8 cellular contexts compared by ENCODE assay signal in the genomic region with DNA sequence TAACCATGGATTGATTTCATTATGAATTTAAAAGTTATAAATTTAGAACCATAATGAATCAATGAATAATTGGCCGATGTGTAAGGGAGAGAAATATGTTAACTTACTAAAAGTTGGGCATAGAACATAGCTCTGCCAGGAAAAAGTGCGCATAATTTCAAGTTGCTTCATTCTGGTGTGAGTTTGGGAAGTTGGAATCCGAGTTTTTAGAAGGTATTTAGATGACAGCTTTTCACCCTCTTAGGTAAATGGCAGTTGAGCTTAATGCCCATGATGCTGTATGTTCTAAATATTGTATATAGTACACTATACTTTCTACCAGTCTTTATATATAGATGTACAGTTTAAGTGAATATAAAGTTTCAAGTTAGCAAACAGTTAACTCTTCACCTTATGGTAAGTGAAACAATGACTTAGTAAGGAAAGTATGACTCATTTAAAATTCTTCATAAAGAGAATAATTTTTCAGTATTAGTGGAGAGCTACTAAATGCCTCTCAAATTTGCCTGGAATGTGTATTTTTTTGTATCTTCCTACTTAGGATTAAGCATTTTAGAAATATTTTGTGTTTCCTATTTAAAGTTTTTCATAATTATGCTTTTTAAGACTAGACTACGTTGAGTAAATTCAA. TPM values are rescaled to one million over a fixed set of nuclear protein-coding genes. Genes with fewer than 3 reads are reported as not detected.
DNase-seq lines count a peak whose midpoint lies in the region; ATAC-seq and TF ChIP-seq lines count a peak whose summit lies in the region.

No MANE protein-coding gene starts in this region.

- ATAC-seq in HCT116 (no peak), right lobe of liver (no peak), GM19328 (IDR thresholded peaks at IDR 0.05; ENCODE audit: unreplicated experiment) (no peak), HG03442 (IDR thresholded peaks at IDR 0.05; ENCODE audit: unreplicated experiment) (no peak), HG03378 (IDR thresholded peaks at IDR 0.05; ENCODE audit: unreplicated experiment) (no peak), GM19324 (IDR thresholded peaks at IDR 0.05; ENCODE audit: low FRiP score, unreplicated experiment) (no peak)

- H3K9me3 ChIP-seq in HCT116 (ENCODE audit: control insufficient read depth in 1 of 2, insufficient read depth in 1 of 2, low read depth in 1 of 2, low read length in 2 of 2) (no peaks in the 10 kb centered on the region), right lobe of liver (no peaks in the 10 kb centered on the region)

- no peaks in the 10 kb centered on the region for H3K9me2 ChIP-seq in HCT116 (ENCODE audit: insufficient read depth)

- TF ChIP-seq CTCF in HCT116 (IDR thresholded peaks at IDR 0.05 in 2 of 3, conservative IDR thresholded peaks at IDR 0.05 in 1 of 3; ENCODE audit: borderline replicate concordance in 1 of 3, insufficient read depth in 1 of 3, low read depth in 2 of 3, low read length in 2 of 3) (no peak), right lobe of liver (IDR thresholded peaks at IDR 0.05) (no peak)

- CTCF ChIA-PET in HCT116 (lab: Charles Lee) = no interaction called here

- H3K27ac ChIP-seq in HCT116 (ENCODE audit: low read depth, low read length) (no peak overlapping the region), right lobe of liver (peak overlapping the region in 1 of 3 donors; percentile 96)

- H3K36me3 ChIP-seq in HCT116 (ENCODE audit: control insufficient read depth in 1 of 2, insufficient read depth in 2 of 2, low read length in 2 of 2) (no peaks in the 10 kb centered on the region), right lobe of liver (no peaks in the 10 kb centered on the region)

- RAD21 ChIA-PET in HCT116 (lab: Charles Lee; ENCODE audit: low non-redundant PET in 1 of 2, low total read pairs in 2 of 2, uncharacterized antibody in 2 of 2, unreplicated experiment in 2 of 2) = no interaction called here

- H3K27me3 ChIP-seq in HCT116 (ENCODE audit: insufficient read depth, low read length) (no peaks in the 10 kb centered on the region), right lobe of liver (no peaks in the 10 kb centered on the region)

- in situ Hi-C loops in ACHN (cut with HindIII; ENCODE audit: low pct_ligation_motif_present, low pct_unique_long_range_greater_than_20kb, low sequenced_read_pairs) = no loop called here

- intact Hi-C loops in HCT116 (cut with micrococcal nuclease) = loop anchor here (5.0 kb wide), 2 partner anchors 82 to 168 kb away; no protein-coding TSS in a partner anchor
- intact Hi-C loops in right lobe of liver (cut with DNase I) = no loop called here

- H4K20me1 ChIP-seq in HCT116 (ENCODE audit: insufficient read depth) = no peaks in the 10 kb centered on the region

- 45% methylated on average over 4 of the region's 4 CpGs for whole genome bisulfite sequencing in right lobe of liver (ENCODE audit: insufficient coverage, low coverage, low lambda C conversion rate, missing lambda C conversion rate)

- DNase-seq in ACHN = peak; percentile 37
- no peak for DNase-seq in HCT116 (ENCODE audit: low read depth, low spot score)
- DNase-seq in amniotic epithelial cell (ENCODE audit: low read depth) = peak; percentile 20
- no peak for DNase-seq in right lobe of liver

- TF ChIP-seq POLR2A in HCT116 (IDR thresholded peaks at IDR 0.05; ENCODE audit: borderline replicate concordance, extremely low read depth, insufficient read depth, insufficient read length) = no peak
- no peak for TF ChIP-seq POLR2A in right lobe of liver (IDR thresholded peaks at IDR 0.05)

- peaks cover 8 to 23% of the 10 kb centered on the region in 2 experiments; a peak in 3 of 4 replicates for H3K4me1 ChIP-seq in HCT116 (ENCODE audit: control insufficient read depth in 1 of 2, insufficient read depth in 2 of 2, low read length in 2 of 2)
- peaks cover 0 to 20% (median 10%) of the 10 kb centered on the region in 4 donors for H3K4me1 ChIP-seq in right lobe of liver

- no peak for TF ChIP-seq RAD21 in HCT116 (IDR thresholded peaks at IDR 0.05; ENCODE audit: low read depth)

- peak overlapping the region; percentile 81 for H3K4me2 ChIP-seq in HCT116 (ENCODE audit: low read length)

- no peak overlapping the region for H2AFZ ChIP-seq in HCT116 (ENCODE audit: low read depth, low read length, poor library complexity, severe bottlenecking)

- peak overlapping the region; percentile 80 to 82 for H3K4me3 ChIP-seq in HCT116 (replicated peaks in 1 of 2; ENCODE audit: low read depth in 1 of 2, low read length in 2 of 2)
- peak overlapping the region; percentile 80 to 89 (median 84) for H3K4me3 ChIP-seq in right lobe of liver

- peaks cover 56% of the 10 kb centered on the region for H3K79me2 ChIP-seq in HCT116 (ENCODE audit: insufficient read depth, low read length)

- BruUV-seq in HCT116 (replicated peaks; lab: Mats Ljungman, UMichigan) = TSS peak; percentile 59

- H3K9ac ChIP-seq in HCT116 (ENCODE audit: low read length) = peak overlapping the region; percentile 84

- POLR2A ChIA-PET in HCT116 (lab: Charles Lee) = no interaction called here

TF ChIP-seq in HCT116, 20 proteins besides CTCF, POLR2A, EP300 and RAD21:
- TF ChIP-seq SP1 (IDR thresholded peaks at IDR 0.05; ENCODE audit: low read depth) (no peak), JUND (IDR thresholded peaks at IDR 0.05) (peak; percentile 24; the same call in 1 of the 2 replicates)
TF ChIP-seq in HCT116: peak in this region for 1.

RNA-seq across cellular contexts. Expression of gene C1GALT1, which starts 1.6 kb away (rescaled TPM):
- total RNA-seq in HCT116 (2021; ENCODE audit: unreplicated experiment) = 27.2 TPM
- 6.4 and 9.2 TPM in 2 replicates for polyA plus RNA-seq in HCT116 (2012)
- 10 to 100 TPM; 10.1 to 16.6 (median 13.1) TPM for total RNA-seq in right lobe of liver

Comparison
In these comparisons a context has a peak if more than half of its experiments do, and no peak if none do; other contexts are left out.
1. DNase-seq: peak in ACHN (single experiment) and amniotic epithelial cell (single experiment); none in HCT116 (single experiment) and right lobe of liver (0 of 3).